ENCODE assay signal across 1 cellular context in the genomic region with DNA sequence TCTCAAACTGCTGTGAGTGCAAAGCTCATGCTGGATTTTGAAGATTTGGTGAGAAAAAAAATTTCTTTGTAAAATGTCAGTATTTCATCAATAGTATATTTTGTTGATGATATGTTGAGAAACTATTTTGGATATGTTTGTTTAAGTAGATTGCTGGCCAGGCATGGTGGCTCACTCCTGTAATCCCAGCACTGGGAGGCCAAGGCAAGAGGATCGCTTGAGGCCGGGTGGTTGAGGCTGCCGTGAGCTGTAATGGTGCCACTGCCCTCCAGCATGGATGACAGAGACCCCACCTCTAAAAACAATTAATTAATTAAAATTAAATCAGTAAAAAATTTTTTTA.
TF ChIP-seq lines count a peak whose summit lies in the region.

No MANE protein-coding gene starts in this region.

TF ChIP-seq in endothelial cell of umbilical vein, 7 proteins besides CTCF, POLR2A, EP300 and RAD21:
- TF ChIP-seq GATA2 (IDR thresholded peaks at IDR 0.05; ENCODE audit: insufficient read depth, insufficient read length, low read depth, low read length) = no peak
- no peak for TF ChIP-seq JUN (IDR thresholded peaks at IDR 0.05; ENCODE audit: borderline replicate concordance, insufficient read depth, insufficient read length, low read depth)
- no peak for TF ChIP-seq FOS (IDR thresholded peaks at IDR 0.05; ENCODE audit: borderline replicate concordance, insufficient read depth, low read length)
- no peak for TF ChIP-seq EZH2 (IDR thresholded peaks at IDR 0.05; ENCODE audit: borderline replicate concordance, low read depth, low read length, severe bottlenecking)
- no peak for TF ChIP-seq POLR2AphosphoS5 (IDR thresholded peaks at IDR 0.05; ENCODE audit: insufficient read depth, low read depth, low read length)
- TF ChIP-seq, protein P1, sequence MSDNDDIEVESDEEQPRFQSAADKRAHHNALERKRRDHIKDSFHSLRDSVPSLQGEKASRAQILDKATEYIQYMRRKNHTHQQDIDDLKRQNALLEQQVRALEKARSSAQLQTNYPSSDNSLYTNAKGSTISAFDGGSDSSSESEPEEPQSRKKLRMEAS (IDR thresholded peaks at IDR 0.05; ENCODE audit: insufficient read depth, insufficient read length) = no peak
- TF ChIP-seq MYC (IDR thresholded peaks at IDR 0.05; ENCODE audit: low read depth, low read length) = no peak
